Comparison of ENCODE assay signal across 2 cellular contexts in the genomic region with DNA sequence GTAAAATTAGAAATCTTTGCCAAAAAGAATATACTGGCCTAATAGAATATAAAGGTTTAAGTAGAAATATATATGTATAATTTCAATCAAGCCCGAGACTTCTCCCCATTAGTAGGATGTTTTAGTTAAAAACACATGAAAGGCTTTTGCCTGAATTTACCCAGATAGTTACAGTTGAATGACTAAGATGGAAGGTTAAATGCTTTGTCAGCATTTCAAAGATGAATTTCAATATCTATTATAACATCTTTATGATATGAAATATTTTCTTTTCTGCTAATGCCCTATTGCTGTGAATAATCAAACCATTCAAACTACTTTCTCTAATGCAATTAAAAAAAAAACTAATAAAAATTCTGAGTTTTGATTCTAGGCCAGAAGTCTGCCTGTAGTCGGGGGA.
TF ChIP-seq lines count a peak whose summit lies in the region.

No MANE protein-coding gene starts in this region.

TF ChIP-seq in HepG2, 621 proteins besides CTCF, POLR2A, EP300 and RAD21:
- peak; percentile 94 to 98 for TF ChIP-seq MAFK (conservative IDR thresholded peaks at IDR 0.05 in 1 of 2, IDR thresholded peaks at IDR 0.05 in 1 of 2; ENCODE audit: low read length in 2 of 2)
- TF ChIP-seq MAFF (IDR thresholded peaks at IDR 0.05; ENCODE audit: low read depth, low read length): peak; percentile 95
- no peak for TF ChIP-seq ZNF878 (CRISPR knock-in tag; IDR thresholded peaks at IDR 0.05)
- no peak for TF ChIP-seq ZNF577 (CRISPR knock-in tag; IDR thresholded peaks at IDR 0.05; ENCODE audit: borderline replicate concordance, low read depth)
- TF ChIP-seq, protein P1, sequence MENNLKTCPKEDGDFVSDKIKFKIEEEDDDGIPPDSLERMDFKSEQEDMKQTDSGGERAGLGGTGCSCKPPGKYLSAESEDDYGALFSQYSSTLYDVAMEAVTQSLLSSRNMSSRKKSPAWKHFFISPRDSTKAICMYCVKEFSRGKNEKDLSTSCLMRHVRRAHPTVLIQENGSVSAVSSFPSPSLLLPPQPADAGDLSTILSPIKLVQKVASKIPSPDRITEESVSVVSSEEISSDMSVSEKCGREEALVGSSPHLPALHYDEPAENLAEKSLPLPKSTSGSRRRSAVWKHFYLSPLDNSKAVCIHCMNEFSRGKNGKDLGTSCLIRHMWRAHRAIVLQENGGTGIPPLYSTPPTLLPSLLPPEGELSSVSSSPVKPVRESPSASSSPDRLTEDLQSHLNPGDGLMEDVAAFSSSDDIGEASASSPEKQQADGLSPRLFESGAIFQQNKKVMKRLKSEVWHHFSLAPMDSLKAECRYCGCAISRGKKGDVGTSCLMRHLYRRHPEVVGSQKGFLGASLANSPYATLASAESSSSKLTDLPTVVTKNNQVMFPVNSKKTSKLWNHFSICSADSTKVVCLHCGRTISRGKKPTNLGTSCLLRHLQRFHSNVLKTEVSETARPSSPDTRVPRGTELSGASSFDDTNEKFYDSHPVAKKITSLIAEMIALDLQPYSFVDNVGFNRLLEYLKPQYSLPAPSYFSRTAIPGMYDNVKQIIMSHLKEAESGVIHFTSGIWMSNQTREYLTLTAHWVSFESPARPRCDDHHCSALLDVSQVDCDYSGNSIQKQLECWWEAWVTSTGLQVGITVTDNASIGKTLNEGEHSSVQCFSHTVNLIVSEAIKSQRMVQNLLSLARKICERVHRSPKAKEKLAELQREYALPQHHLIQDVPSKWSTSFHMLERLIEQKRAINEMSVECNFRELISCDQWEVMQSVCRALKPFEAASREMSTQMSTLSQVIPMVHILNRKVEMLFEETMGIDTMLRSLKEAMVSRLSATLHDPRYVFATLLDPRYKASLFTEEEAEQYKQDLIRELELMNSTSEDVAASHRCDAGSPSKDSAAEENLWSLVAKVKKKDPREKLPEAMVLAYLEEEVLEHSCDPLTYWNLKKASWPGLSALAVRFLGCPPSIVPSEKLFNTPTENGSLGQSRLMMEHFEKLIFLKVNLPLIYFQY (CRISPR knock-in tag; IDR thresholded peaks at IDR 0.05; ENCODE audit: borderline replicate concordance): no peak
- TF ChIP-seq TEAD2 (CRISPR knock-in tag; IDR thresholded peaks at IDR 0.05): no peak

TF ChIP-seq in K562, 482 proteins besides CTCF, POLR2A, EP300 and RAD21:
- TF ChIP-seq MAFF (IDR thresholded peaks at IDR 0.05; ENCODE audit: low read length) (peak; percentile 81), ZNF316 (IDR thresholded peaks at IDR 0.05) (peak; percentile 88), GATAD2A (IDR thresholded peaks at IDR 0.05) (no peak), MAFK (IDR thresholded peaks at IDR 0.05; ENCODE audit: low read length) (peak; percentile 81), C11orf30 (IDR thresholded peaks at IDR 0.05; ENCODE audit: low read depth) (peak; percentile 78), MAFG (tag; conservative IDR thresholded peaks at IDR 0.05) (peak; percentile 74)
- TF ChIP-seq, protein P2, sequence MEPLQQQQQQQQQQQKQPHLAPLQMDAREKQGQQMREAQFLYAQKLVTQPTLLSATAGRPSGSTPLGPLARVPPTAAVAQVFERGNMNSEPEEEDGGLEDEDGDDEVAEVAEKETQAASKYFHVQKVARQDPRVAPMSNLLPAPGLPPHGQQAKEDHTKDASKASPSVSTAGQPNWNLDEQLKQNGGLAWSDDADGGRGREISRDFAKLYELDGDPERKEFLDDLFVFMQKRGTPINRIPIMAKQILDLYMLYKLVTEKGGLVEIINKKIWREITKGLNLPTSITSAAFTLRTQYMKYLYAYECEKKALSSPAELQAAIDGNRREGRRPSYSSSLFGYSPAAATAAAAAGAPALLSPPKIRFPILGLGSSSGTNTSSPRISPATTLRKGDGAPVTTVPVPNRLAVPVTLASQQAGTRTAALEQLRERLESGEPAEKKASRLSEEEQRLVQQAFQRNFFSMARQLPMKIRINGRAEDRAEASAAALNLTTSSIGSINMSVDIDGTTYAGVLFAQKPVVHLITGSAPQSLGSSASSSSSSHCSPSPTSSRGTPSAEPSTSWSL (CRISPR knock-in tag; IDR thresholded peaks at IDR 0.05; ENCODE audit: borderline replicate concordance): no peak
